In genomic region chr1:234467821-234468220, GRCh38 we compare ENCODE assay signal across 38 cellular contexts.
"Had no signal": no experiment of that assay in that cellular context is flagged by ENCODE, and none has a peak within 500 bp of the region (broad histone marks: within the 10 kb centered on the region; RNA-seq: fewer than 3 reads in every experiment).

No MANE protein-coding gene starts in this region.

- H3K9me3 Mint-ChIP-seq: activated naive CD4-positive, alpha-beta T cell treated with anti-CD3 and anti-CD28 coated beads for 36 hours; activated naive CD4-positive, alpha-beta T cell treated with anti-CD3 and anti-CD28 coated beads, Interleukin-2, amount 10 ng/mL, durations not matched to agents 7 days and 5 days; activated naive CD4-positive, alpha-beta T cell treated with anti-CD3 and anti-CD28 coated beads, Interleukin-2, amount 50 U/mL, for 24 hours; activated naive CD4-positive, alpha-beta T cell treated with anti-CD3 and anti-CD28 coated beads, Interleukin-2, amount 50 U/mL, for 72 hours; activated naive CD8-positive, alpha-beta T cell treated with anti-CD3 and anti-CD28 coated beads for 36 hours; activated naive CD8-positive, alpha-beta T cell treated with anti-CD3 and anti-CD28 coated beads, Interleukin-2, amount 10 ng/mL, durations not matched to agents 7 days and 5 days; activated naive CD8-positive, alpha-beta T cell treated with anti-CD3 and anti-CD28 coated beads, Interleukin-2, amount 50 U/mL, for 24 hours; activated T-cell treated with anti-CD3 and anti-CD28 coated beads, Interleukin-2, amount 50 U/mL, for 24 hours; activated T-cell treated with anti-CD3 and anti-CD28 coated beads, Interleukin-2, amount 50 U/mL, for 4 hours; activated T-cell treated with anti-CD3 and anti-CD28 coated beads, Interleukin-2, amount 50 U/mL, for 72 hours; activated T-helper 1 cell treated with anti-CD3 and anti-CD28 coated beads, Interleukin-12 subunit alpha, Interleukin-12 subunit beta, Interleukin-2, Interleukin-4 antibody, amounts not matched to agents 30 ng/mL and 10 ng/mL and 1 ng/mL, durations not matched to agents 14 hours and 24 hours and 36 hours; activated T-helper 17 cell treated with anti-CD3 and anti-CD28 coated beads, Interleukin-2, amount 50 U/mL, for 72 hours; activated T-helper 2 cell treated with anti-CD3 and anti-CD28 coated beads, Interferon-gamma antibody, Interleukin-2, Interleukin-4, amounts not matched to agents 10 μg/mL and 5 μg/mL and 100 μg/mL, durations not matched to agents 14 hours and 24 hours and 36 hours; brain; central memory CD8-positive, alpha-beta T cell had no signal

- ATAC-seq: activated naive CD4-positive, alpha-beta T cell treated with anti-CD3 and anti-CD28 coated beads, Interleukin-2, amount 50 U/mL, for 72 hours; activated naive CD8-positive, alpha-beta T cell treated with anti-CD3 and anti-CD28 coated beads, Interleukin-2, amount 50 U/mL, for 24 hours; activated T-cell treated with anti-CD3 and anti-CD28 coated beads, Interleukin-2, amount 50 U/mL, for 4 hours; activated T-cell treated with anti-CD3 and anti-CD28 coated beads, Interleukin-2, amount 50 U/mL, for 72 hours; activated T-helper 17 cell treated with anti-CD3 and anti-CD28 coated beads, Interleukin-2, amount 50 U/mL, for 72 hours; body of pancreas had no signal

- H3K4me1 ChIP-seq: ascending aorta, breast epithelium had no signal

- DNase-seq: activated effector memory CD4-positive, alpha-beta T cell treated with anti-CD3 and anti-CD28 coated beads, Interleukin-2, amount 50 U/mL, for 16 hours; activated effector memory CD4-positive, alpha-beta T cell treated with Interleukin-2 at 50 U/mL for 16 hours; activated gamma-delta T cell; activated gamma-delta T cell treated with Interleukin-2 at 50 U/mL for 16 hours; activated naive CD4-positive, alpha-beta T cell; activated naive CD4-positive, alpha-beta T cell treated with anti-CD3 and anti-CD28 coated beads for 36 hours; activated naive CD4-positive, alpha-beta T cell treated with anti-CD3 and anti-CD28 coated beads, Interleukin-2, amount 10 ng/mL, durations not matched to agents 7 days and 5 days; activated naive CD4-positive, alpha-beta T cell treated with anti-CD3 and anti-CD28 coated beads, Interleukin-2, amount 50 U/mL, for 16 hours; activated naive CD4-positive, alpha-beta T cell treated with Interleukin-2 at 50 U/mL for 16 hours; activated naive CD8-positive, alpha-beta T cell treated with anti-CD3 and anti-CD28 coated beads for 36 hours; activated naive CD8-positive, alpha-beta T cell treated with anti-CD3 and anti-CD28 coated beads, Interleukin-2, amount 10 ng/mL, durations not matched to agents 7 days and 5 days; activated naive CD8-positive, alpha-beta T cell treated with anti-CD3 and anti-CD28 coated beads, Interleukin-2, amount 50 U/mL, for 24 hours; activated T-cell treated with anti-CD3 and anti-CD28 coated beads, Interleukin-2, amount 50 U/mL, for 1 hour; activated T-cell treated with anti-CD3 and anti-CD28 coated beads, Interleukin-2, amount 50 U/mL, for 24 hours; activated T-cell treated with anti-CD3 and anti-CD28 coated beads, Interleukin-2, amount 50 U/mL, for 4 hours; activated T-cell treated with anti-CD3 and anti-CD28 coated beads, Interleukin-2, amount 50 U/mL, for 48 hours; activated T-cell treated with anti-CD3 and anti-CD28 coated beads, Interleukin-2, amount 50 U/mL, for 72 hours; adrenal gland; amniotic stem cell; amygdala; anterior cingulate cortex; aorta; brain microvascular endothelial cell; caudate nucleus; central memory CD4-positive, alpha-beta T cell; cerebellar nuclear complex had no signal

- H3K4me3 ChIP-seq: adrenal gland, ascending aorta, body of pancreas, breast epithelium, cardiac muscle cell had no signal

- H3K4me1 Mint-ChIP-seq: activated T-helper 17 cell treated with anti-CD3 and anti-CD28 coated beads, Interleukin-2, amount 50 U/mL, for 72 hours; central memory CD8-positive, alpha-beta T cell had no signal

- H3K9me3 ChIP-seq: adrenal gland, ascending aorta, body of pancreas, breast epithelium had no signal

- H3K27ac Mint-ChIP-seq: activated naive CD4-positive, alpha-beta T cell treated with anti-CD3 and anti-CD28 coated beads for 36 hours; activated naive CD4-positive, alpha-beta T cell treated with anti-CD3 and anti-CD28 coated beads, Interleukin-2, amount 10 ng/mL, durations not matched to agents 7 days and 5 days; activated naive CD4-positive, alpha-beta T cell treated with anti-CD3 and anti-CD28 coated beads, Interleukin-2, amount 50 U/mL, for 24 hours; activated naive CD4-positive, alpha-beta T cell treated with anti-CD3 and anti-CD28 coated beads, Interleukin-2, amount 50 U/mL, for 72 hours; activated naive CD8-positive, alpha-beta T cell; activated naive CD8-positive, alpha-beta T cell treated with anti-CD3 and anti-CD28 coated beads for 36 hours; activated naive CD8-positive, alpha-beta T cell treated with anti-CD3 and anti-CD28 coated beads, Interleukin-2, amount 10 ng/mL, durations not matched to agents 7 days and 5 days; activated naive CD8-positive, alpha-beta T cell treated with anti-CD3 and anti-CD28 coated beads, Interleukin-2, amount 50 U/mL, for 24 hours; activated T-cell treated with anti-CD3 and anti-CD28 coated beads, Interleukin-2, amount 50 U/mL, for 24 hours; activated T-cell treated with anti-CD3 and anti-CD28 coated beads, Interleukin-2, amount 50 U/mL, for 72 hours; activated T-helper 17 cell treated with anti-CD3 and anti-CD28 coated beads, Interleukin-2, amount 50 U/mL, for 72 hours; activated T-helper 2 cell treated with anti-CD3 and anti-CD28 coated beads, Interferon-gamma antibody, Interleukin-2, Interleukin-4, amounts not matched to agents 10 μg/mL and 5 μg/mL and 100 μg/mL, durations not matched to agents 14 hours and 24 hours and 36 hours had no signal

- H3K4me3 Mint-ChIP-seq: activated naive CD4-positive, alpha-beta T cell treated with anti-CD3 and anti-CD28 coated beads for 36 hours; activated naive CD4-positive, alpha-beta T cell treated with anti-CD3 and anti-CD28 coated beads, Interleukin-2, amount 10 ng/mL, durations not matched to agents 7 days and 5 days; activated naive CD4-positive, alpha-beta T cell treated with anti-CD3 and anti-CD28 coated beads, Interleukin-2, amount 50 U/mL, for 24 hours; activated naive CD8-positive, alpha-beta T cell; activated naive CD8-positive, alpha-beta T cell treated with anti-CD3 and anti-CD28 coated beads for 36 hours; activated naive CD8-positive, alpha-beta T cell treated with anti-CD3 and anti-CD28 coated beads, Interleukin-2, amount 10 ng/mL, durations not matched to agents 7 days and 5 days; activated naive CD8-positive, alpha-beta T cell treated with anti-CD3 and anti-CD28 coated beads, Interleukin-2, amount 50 U/mL, for 24 hours; activated T-cell treated with anti-CD3 and anti-CD28 coated beads, Interleukin-2, amount 50 U/mL, for 24 hours; activated T-cell treated with anti-CD3 and anti-CD28 coated beads, Interleukin-2, amount 50 U/mL, for 4 hours; activated T-cell treated with anti-CD3 and anti-CD28 coated beads, Interleukin-2, amount 50 U/mL, for 72 hours; activated T-helper 1 cell treated with anti-CD3 and anti-CD28 coated beads, Interleukin-12 subunit alpha, Interleukin-12 subunit beta, Interleukin-2, Interleukin-4 antibody, amounts not matched to agents 30 ng/mL and 10 ng/mL and 1 ng/mL, durations not matched to agents 14 hours and 24 hours and 36 hours; activated T-helper 17 cell treated with anti-CD3 and anti-CD28 coated beads, Interleukin-2, amount 50 U/mL, for 72 hours; brain; central memory CD8-positive, alpha-beta T cell had no signal

- H3K36me3 ChIP-seq: breast epithelium had no signal

- H3K27me3 Mint-ChIP-seq: activated naive CD4-positive, alpha-beta T cell treated with anti-CD3 and anti-CD28 coated beads, Interleukin-2, amount 10 ng/mL, durations not matched to agents 7 days and 5 days; activated naive CD4-positive, alpha-beta T cell treated with anti-CD3 and anti-CD28 coated beads, Interleukin-2, amount 50 U/mL, for 24 hours; activated naive CD8-positive, alpha-beta T cell; activated naive CD8-positive, alpha-beta T cell treated with anti-CD3 and anti-CD28 coated beads for 36 hours; activated naive CD8-positive, alpha-beta T cell treated with anti-CD3 and anti-CD28 coated beads, Interleukin-2, amount 10 ng/mL, durations not matched to agents 7 days and 5 days; activated naive CD8-positive, alpha-beta T cell treated with anti-CD3 and anti-CD28 coated beads, Interleukin-2, amount 50 U/mL, for 24 hours; activated T-cell treated with anti-CD3 and anti-CD28 coated beads, Interleukin-2, amount 50 U/mL, for 24 hours; activated T-helper 17 cell treated with anti-CD3 and anti-CD28 coated beads, Interleukin-2, amount 50 U/mL, for 72 hours; brain; central memory CD8-positive, alpha-beta T cell had no signal

- H3K27ac ChIP-seq: adrenal gland, ascending aorta, body of pancreas, brain microvascular endothelial cell, breast epithelium, cardiac muscle cell had no signal

- H3K27me3 ChIP-seq: adrenal gland, ascending aorta, body of pancreas, brain microvascular endothelial cell, breast epithelium, cardiac muscle cell had no signal
